In genomic region chr15:29612096-29612495, GRCh38 we compare ENCODE assay signal across 14 cellular contexts.
DNase-seq lines count a peak whose midpoint lies in the region; ATAC-seq and TF ChIP-seq lines count a peak whose summit lies in the region.
"Had no signal": no experiment of that assay in that cellular context is flagged by ENCODE, and none has a peak within 500 bp of the region (broad histone marks: within the 10 kb centered on the region; RNA-seq: fewer than 3 reads in every experiment).

No MANE protein-coding gene starts in this region.

- peak; percentile 82 for DNase-seq in ACHN
- peak; percentile 2 for DNase-seq in HK-2 (ENCODE audit: unreplicated experiment)
- peak; percentile 96 to 98 for DNase-seq in cardiac fibroblast (ENCODE audit: low read depth in 2 of 2)
- peak; percentile 87 for DNase-seq in kidney tubule cell (ENCODE audit: low spot score)
- DNase-seq in NCI-H774 (lab: John Stamatoyannopoulos, UW) = no peak
- no peak for DNase-seq in activated naive CD8-positive, alpha-beta T cell treated with anti-CD3 and anti-CD28 coated beads, Interleukin-2, amount 50 U/mL, for 24 hours
- DNase-seq: activated CD4-positive, alpha-beta T cell treated with anti-CD3 and anti-CD28 coated beads, Interleukin-2, amount 50 U/mL, for 1 hour; activated naive CD4-positive, alpha-beta T cell; C1 segment of cervical spinal cord; naive thymus-derived CD8-positive, alpha-beta T cell; NCI-H1417 had no signal

- H3K4me3 ChIP-seq in cardiac fibroblast (replicated peaks in 1 of 2; ENCODE audit: low read depth in 2 of 2, low read length in 2 of 2) = no peak overlapping the region

- no peak for ATAC-seq in GM21737 (IDR thresholded peaks at IDR 0.05; ENCODE audit: unreplicated experiment)
- ATAC-seq in activated naive CD8-positive, alpha-beta T cell treated with anti-CD3 and anti-CD28 coated beads, Interleukin-2, amount 50 U/mL, for 24 hours = no peak
- no peak for ATAC-seq in HG03159 (IDR thresholded peaks at IDR 0.05; ENCODE audit: unreplicated experiment)
- ATAC-seq: naive thymus-derived CD8-positive, alpha-beta T cell; stimulated activated effector memory CD8-positive, alpha-beta T cell treated with anti-CD3 and anti-CD28 coated beads, Interleukin-12 subunit alpha, Interleukin-12 subunit beta, amount 100 ng/mL, for 72 hours had no signal

- H3K4me3 Mint-ChIP-seq in activated naive CD8-positive, alpha-beta T cell treated with anti-CD3 and anti-CD28 coated beads, Interleukin-2, amount 50 U/mL, for 24 hours = no peak overlapping the region
- H3K4me3 Mint-ChIP-seq: naive thymus-derived CD8-positive, alpha-beta T cell; stimulated activated effector memory CD8-positive, alpha-beta T cell treated with anti-CD3 and anti-CD28 coated beads, Interleukin-12 subunit alpha, Interleukin-12 subunit beta, amount 100 ng/mL, for 72 hours had no signal

- H3K27me3 Mint-ChIP-seq in activated naive CD8-positive, alpha-beta T cell treated with anti-CD3 and anti-CD28 coated beads, Interleukin-2, amount 50 U/mL, for 24 hours = peaks cover 8% of the 10 kb centered on the region

- H3K9me3 Mint-ChIP-seq in activated naive CD8-positive, alpha-beta T cell treated with anti-CD3 and anti-CD28 coated beads, Interleukin-2, amount 50 U/mL, for 24 hours = no peaks in the 10 kb centered on the region

- no peaks in the 10 kb centered on the region for H3K36me3 Mint-ChIP-seq in activated naive CD8-positive, alpha-beta T cell treated with anti-CD3 and anti-CD28 coated beads, Interleukin-2, amount 50 U/mL, for 24 hours (ENCODE audit: low read depth)
- H3K36me3 Mint-ChIP-seq: naive thymus-derived CD8-positive, alpha-beta T cell; stimulated activated effector memory CD8-positive, alpha-beta T cell treated with anti-CD3 and anti-CD28 coated beads, Interleukin-12 subunit alpha, Interleukin-12 subunit beta, amount 100 ng/mL, for 72 hours had no signal

- no peak for TF ChIP-seq CTCF in cardiac fibroblast (IDR thresholded peaks at IDR 0.05; ENCODE audit: low read depth, low read length)

- no peak overlapping the region for H3K27ac Mint-ChIP-seq in activated naive CD8-positive, alpha-beta T cell treated with anti-CD3 and anti-CD28 coated beads, Interleukin-2, amount 50 U/mL, for 24 hours
- H3K27ac Mint-ChIP-seq: naive thymus-derived CD8-positive, alpha-beta T cell; stimulated activated effector memory CD8-positive, alpha-beta T cell treated with anti-CD3 and anti-CD28 coated beads, Interleukin-12 subunit alpha, Interleukin-12 subunit beta, amount 100 ng/mL, for 72 hours had no signal

- H3K4me1 Mint-ChIP-seq in activated naive CD8-positive, alpha-beta T cell treated with anti-CD3 and anti-CD28 coated beads, Interleukin-2, amount 50 U/mL, for 24 hours = no peaks in the 10 kb centered on the region
- H3K4me1 Mint-ChIP-seq: naive thymus-derived CD8-positive, alpha-beta T cell; stimulated activated effector memory CD8-positive, alpha-beta T cell treated with anti-CD3 and anti-CD28 coated beads, Interleukin-12 subunit alpha, Interleukin-12 subunit beta, amount 100 ng/mL, for 72 hours had no signal

- in situ Hi-C loops in ACHN (cut with HindIII; ENCODE audit: low pct_ligation_motif_present, low pct_unique_long_range_greater_than_20kb, low sequenced_read_pairs) = no loop called here

Comparison
In these comparisons a context has a peak if more than half of its experiments do, and no peak if none do; other contexts are left out.
1. DNase-seq: peak in ACHN (single experiment), HK-2 (single experiment), cardiac fibroblast (2 of 2) and kidney tubule cell (single experiment); none in NCI-H774 (single experiment) and activated naive CD8-positive, alpha-beta T cell treated with anti-CD3 and anti-CD28 coated beads, Interleukin-2, amount 50 U/mL, for 24 hours (single experiment).